Comparison of ENCODE assay signal across 1 cellular context in the genomic region with DNA sequence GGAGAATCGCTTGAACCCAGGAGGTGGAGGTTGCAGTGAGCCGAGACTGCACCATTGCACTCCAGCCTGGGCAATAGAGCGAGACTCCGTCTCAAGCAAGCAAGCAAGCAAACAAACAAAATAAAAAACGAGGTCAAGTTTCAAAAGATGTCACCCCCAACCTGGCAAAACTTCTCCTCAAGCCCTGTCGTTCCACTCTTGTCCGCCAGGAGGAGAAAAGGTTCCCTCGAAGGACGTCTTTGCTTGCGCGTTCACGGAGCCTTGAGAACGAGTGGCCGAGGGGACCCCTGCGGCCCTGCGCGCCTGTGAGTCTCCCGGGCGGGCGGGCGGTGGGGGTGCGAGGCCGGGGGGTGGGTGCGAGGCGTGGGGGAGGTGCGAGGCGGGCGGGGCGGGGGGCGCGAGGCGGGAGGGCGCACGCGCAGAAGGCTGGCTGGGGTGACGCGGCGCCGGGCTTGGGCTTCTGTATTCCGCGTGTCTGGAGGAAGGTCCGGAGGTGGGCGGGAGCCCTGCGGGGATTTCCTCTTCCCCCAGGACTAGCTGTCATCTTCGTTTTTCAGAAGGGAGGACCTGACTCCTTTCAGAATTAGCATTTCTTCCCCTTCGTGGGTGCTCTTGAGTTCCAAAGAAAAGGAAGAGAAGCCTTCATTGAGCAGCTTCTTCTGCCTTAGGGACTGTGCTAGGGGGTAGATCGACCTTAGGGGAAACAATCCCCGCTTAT.
TF ChIP-seq lines count a peak whose summit lies in the region.

No MANE protein-coding gene starts in this region.

TF ChIP-seq in GM23338, 12 proteins besides CTCF, POLR2A, EP300 and RAD21 (continued from another document):
- no peak for TF ChIP-seq ZNF462 (CRISPR knock-in tag; IDR thresholded peaks at IDR 0.05)
- no peak for TF ChIP-seq STAT1 (IDR thresholded peaks at IDR 0.05; ENCODE audit: unreplicated experiment)
- TF ChIP-seq EZH2 (IDR thresholded peaks at IDR 0.05; ENCODE audit: low read depth, unreplicated experiment), result no peak
